Comparison of ENCODE assay signal across 16 cellular contexts in genomic region chr6:36834576-36835293, GRCh38. TPM values are rescaled to one million over a fixed set of nuclear protein-coding genes. Genes with fewer than 3 reads are reported as not detected.
DNase-seq lines count a peak whose midpoint lies in the region; ATAC-seq and TF ChIP-seq lines count a peak whose summit lies in the region.
"Had no signal": no experiment of that assay in that cellular context is flagged by ENCODE, and none has a peak within 500 bp of the region (broad histone marks: within the 10 kb centered on the region; RNA-seq: fewer than 3 reads in every experiment).

No MANE protein-coding gene starts in this region.

- DNase-seq in IMR-90 (no peak), NCI-H526 treated with DMSO at 0.1 percent for 48 hours (lab: John Stamatoyannopoulos, UW) (peak; percentile 75), left cardiac atrium (no peak), neuronal stem cell (ENCODE audit: low spot score) (no peak), coronary artery (ENCODE audit: low spot score) (no peak)
- no peak for DNase-seq in natural killer cell treated with Interleukin-12 subunit alpha and Interleukin-12 subunit beta and Interleukin-15 and Interleukin-18, amount 100 ng/mL, for 72 hours (ENCODE audit: low spot score)
- DNase-seq: activated CD4-positive, alpha-beta T cell treated with anti-CD3 and anti-CD28 coated beads for 1 hour; activated naive CD8-positive, alpha-beta T cell treated with anti-CD3 and anti-CD28 coated beads, Interleukin-2, amount 10 ng/mL, durations not matched to agents 7 days and 5 days; activated T-cell treated with anti-CD3 and anti-CD28 coated beads for 4 hours; kidney glomerular epithelial cell; NCI-H226; stimulated activated CD4-positive, alpha-beta T cell treated with anti-CD3 and anti-CD28 coated beads, Interleukin-1b, Interleukin-23, amount 100 ng/mL, for 48 hours had no signal

- ATAC-seq in IMR-90 (ENCODE audit: low read depth) (0 out of 2 replicates have a peak, but pooled peaks have one; percentile 28), left cardiac atrium (peak; percentile 25 to 56), GM21390 (IDR thresholded peaks at IDR 0.05; ENCODE audit: unreplicated experiment) (no peak)
- no peak for ATAC-seq in natural killer cell treated with Interleukin-12 subunit alpha and Interleukin-12 subunit beta and Interleukin-15 and Interleukin-18, amount 100 ng/mL, for 72 hours
- ATAC-seq: gastroesophageal sphincter, Panc1 had no signal

- H3K4me1 ChIP-seq in IMR-90 (ENCODE audit: control insufficient read depth, insufficient read depth, low read length) (peaks cover 2% of the 10 kb centered on the region; the same call in 1 of the 2 replicates), neuronal stem cell (ENCODE audit: control insufficient read depth in 2 of 2, insufficient read depth in 1 of 2, low read depth in 1 of 2, low read length in 2 of 2) (peaks cover 6 to 10% of the 10 kb centered on the region in 2 donors)

- H3K56ac ChIP-seq in IMR-90 (ENCODE audit: extremely low read depth, insufficient read depth, low read length), result no peak overlapping the region

- no peak overlapping the region for H2BK20ac ChIP-seq in IMR-90 (ENCODE audit: low read depth, low read length)

- H3K27me3 ChIP-seq in IMR-90 (ENCODE audit: control insufficient read depth, insufficient read depth, low read length), result peaks cover 50% of the 10 kb centered on the region
- peaks cover 12 to 43% (median 38%) of the 10 kb centered on the region in 3 experiments for H3K27me3 ChIP-seq in neuronal stem cell (ENCODE audit: control insufficient read depth in 3 of 3, insufficient read depth in 3 of 3, low read depth in 1 of 3, low read length in 3 of 3)

- H3K4me2 ChIP-seq in IMR-90 (ENCODE audit: low read depth, low read length) (no peak overlapping the region), neuronal stem cell (ENCODE audit: insufficient read depth, low read length, poor library complexity, severe bottlenecking) (no peak overlapping the region)

- H2BK15ac ChIP-seq in IMR-90 (ENCODE audit: low read depth, low read length) (no peak overlapping the region), neuronal stem cell (ENCODE audit: low read length) (no peak overlapping the region)

- no peak overlapping the region for H3K4me3 Mint-ChIP-seq in natural killer cell treated with Interleukin-12 subunit alpha and Interleukin-12 subunit beta and Interleukin-15 and Interleukin-18, amount 100 ng/mL, for 72 hours
- H3K4me3 Mint-ChIP-seq: activated naive CD8-positive, alpha-beta T cell treated with anti-CD3 and anti-CD28 coated beads, Interleukin-2, amount 10 ng/mL, durations not matched to agents 7 days and 5 days had no signal

- H4K20me1 ChIP-seq in IMR-90 (ENCODE audit: insufficient read depth, low read length), result no peaks in the 10 kb centered on the region

- H2AK5ac ChIP-seq in IMR-90 (ENCODE audit: low read depth, low read length) (no peak overlapping the region), neuronal stem cell (ENCODE audit: low read depth, low read length) (no peak overlapping the region)

- H3K9me1 ChIP-seq in IMR-90 (ENCODE audit: insufficient read depth, low read length), result no peaks in the 10 kb centered on the region

- no TSS peak for BruUV-seq in IMR-90 (replicated peaks; lab: Mats Ljungman, UMichigan)

- H3K4ac ChIP-seq in IMR-90 (ENCODE audit: low read depth, low read length) (no peak overlapping the region), neuronal stem cell (ENCODE audit: low read length) (no peak overlapping the region)

- peaks cover 4 to 11% of the 10 kb centered on the region in 2 donors for H3K4me1 Mint-ChIP-seq in natural killer cell treated with Interleukin-12 subunit alpha and Interleukin-12 subunit beta and Interleukin-15 and Interleukin-18, amount 100 ng/mL, for 72 hours (ENCODE audit: low read depth in 2 of 2)

- H2BK5ac ChIP-seq in IMR-90 (ENCODE audit: low read depth, low read length, poor library complexity, severe bottlenecking), result no peak overlapping the region
- H2BK5ac ChIP-seq in neuronal stem cell (ENCODE audit: low read length), result no peak overlapping the region

- H2AK9ac ChIP-seq in IMR-90 (replicated peaks; ENCODE audit: low read depth, low read length, poor library complexity), result no peak overlapping the region

- H4K8ac ChIP-seq in IMR-90 (ENCODE audit: low read depth in 2 of 2, low read length in 2 of 2) (no peak overlapping the region), neuronal stem cell (ENCODE audit: low read depth, low read length) (no peak overlapping the region)

- dilution Hi-C loops in IMR-90 (cut with HindIII; ENCODE audit: low sequenced_read_pairs, unreplicated experiment), result no loop called here

- no peak overlapping the region for H3K27ac ChIP-seq in IMR-90 (ENCODE audit: insufficient read depth, low read length)
- H3K27ac ChIP-seq in neuronal stem cell (replicated peaks; ENCODE audit: low read length), result no peak overlapping the region
- H3K27ac ChIP-seq in coronary artery, result no peak overlapping the region
- H3K27ac ChIP-seq: C4-2B, gastroesophageal sphincter had no signal

- no peaks in the 10 kb centered on the region for H3K36me3 Mint-ChIP-seq in natural killer cell treated with Interleukin-12 subunit alpha and Interleukin-12 subunit beta and Interleukin-15 and Interleukin-18, amount 100 ng/mL, for 72 hours
- H3K36me3 Mint-ChIP-seq: activated naive CD8-positive, alpha-beta T cell treated with anti-CD3 and anti-CD28 coated beads, Interleukin-2, amount 10 ng/mL, durations not matched to agents 7 days and 5 days had no signal

- H3K14ac ChIP-seq in IMR-90 (replicated peaks; ENCODE audit: low read depth, low read length) (no peak overlapping the region), neuronal stem cell (ENCODE audit: low read length) (no peak overlapping the region)

- no peak overlapping the region for H3K18ac ChIP-seq in IMR-90 (ENCODE audit: low read depth, low read length)
- no peak overlapping the region for H3K18ac ChIP-seq in neuronal stem cell (ENCODE audit: low read length)

- H3K9ac ChIP-seq in IMR-90 (ENCODE audit: low read depth, low read length) (no peak overlapping the region), neuronal stem cell (ENCODE audit: low read depth, low read length, poor library complexity) (no peak overlapping the region)

- no peak overlapping the region for H4K5ac ChIP-seq in IMR-90 (ENCODE audit: low read depth, low read length)

- CTCF ChIA-PET in IMR-90 (lab: Yijun Ruan, JAX), result interaction anchor here (0.6 kb wide), 1 partner anchor 27 kb away, joined by 4 read pairs; no protein-coding TSS in a partner anchor

- no peak overlapping the region for H3K23ac ChIP-seq in IMR-90 (ENCODE audit: low read depth, low read length)
- no peak overlapping the region for H3K23ac ChIP-seq in neuronal stem cell (ENCODE audit: low read depth, low read length, poor library complexity)

- intact Hi-C loops in IMR-90 (cut with micrococcal nuclease) (loop anchor here (5.0 kb wide), 1 partner anchor 42 kb away; no protein-coding TSS in a partner anchor), left cardiac atrium (cut with DNase I) (loop anchor here in 1 of 2 donors (10.0 kb wide), 1 partner anchor 60 kb away; no protein-coding TSS in a partner anchor)

- peaks cover 20 to 24% of the 10 kb centered on the region in 2 donors for H3K27me3 Mint-ChIP-seq in natural killer cell treated with Interleukin-12 subunit alpha and Interleukin-12 subunit beta and Interleukin-15 and Interleukin-18, amount 100 ng/mL, for 72 hours

- H3K9me3 Mint-ChIP-seq in natural killer cell treated with Interleukin-12 subunit alpha and Interleukin-12 subunit beta and Interleukin-15 and Interleukin-18, amount 100 ng/mL, for 72 hours, result no peaks in the 10 kb centered on the region
- H3K9me3 Mint-ChIP-seq: activated naive CD8-positive, alpha-beta T cell treated with anti-CD3 and anti-CD28 coated beads, Interleukin-2, amount 10 ng/mL, durations not matched to agents 7 days and 5 days had no signal

- TF ChIP-seq POLR2A in IMR-90 (IDR thresholded peaks at IDR 0.05; ENCODE audit: low read depth, low read length), result no peak

- H3K79me1 ChIP-seq in IMR-90 (ENCODE audit: low read depth in 1 of 2, low read length in 2 of 2) (no peaks in the 10 kb centered on the region), neuronal stem cell (ENCODE audit: low read depth, low read length) (no peaks in the 10 kb centered on the region)

- H4K91ac ChIP-seq in IMR-90 (ENCODE audit: insufficient read depth, low read depth, low read length) (no peak overlapping the region), neuronal stem cell (ENCODE audit: low read depth, low read length, poor library complexity) (no peak overlapping the region)

- H3K4me3 ChIP-seq in IMR-90 (ENCODE audit: insufficient read depth, low read depth, low read length), result no peak overlapping the region
- H3K4me3 ChIP-seq in neuronal stem cell (ENCODE audit: low read length in 2 of 2), result no peak overlapping the region
- no peak overlapping the region for H3K4me3 ChIP-seq in coronary artery
- H3K4me3 ChIP-seq: gastroesophageal sphincter had no signal

- WGBS in IMR-90 (ENCODE audit: extremely low coverage in 2 of 2, insufficient read length in 1 of 2), 2 experiments, result 14% methylated on average over 1 of the region's 15 CpGs; no CpG with 5 or more reads in 1 of the 2 experiments
- no CpG with 5 or more reads among the region's 15 CpGs for WGBS in neuronal stem cell (ENCODE audit: extremely low coverage in 2 of 2, insufficient read length in 2 of 2, insufficient replicate concordance in 1 of 2), 2 donors

- no peak for TF ChIP-seq RAD21 in IMR-90 (IDR thresholded peaks at IDR 0.05; ENCODE audit: low read length)

- in situ Hi-C loops in IMR-90 (cut with MboI; ENCODE audit: low sequenced_read_pairs), result no loop called here

- H2BK12ac ChIP-seq in neuronal stem cell (ENCODE audit: low read length), result no peak overlapping the region

- no peak overlapping the region for H2BK120ac ChIP-seq in IMR-90 (ENCODE audit: low read depth, low read length)
- no peak overlapping the region for H2BK120ac ChIP-seq in neuronal stem cell (ENCODE audit: low read depth, low read length)

- H2AFZ ChIP-seq in IMR-90 (replicated peaks; ENCODE audit: low read length, poor library complexity) (peak overlapping the region; percentile 39), neuronal stem cell (ENCODE audit: low read length) (peak overlapping the region; percentile 24)

- H3K9me3 ChIP-seq in IMR-90 (ENCODE audit: control insufficient read depth, insufficient read depth, low read length) (no peaks in the 10 kb centered on the region), neuronal stem cell (replicated peaks in 1 of 2; ENCODE audit: control insufficient read depth in 2 of 2, insufficient read depth in 1 of 2, low read depth in 1 of 2, low read length in 2 of 2) (peaks cover 0 to 3% of the 10 kb centered on the region in 2 donors)
- H3K9me3 ChIP-seq: gastroesophageal sphincter had no signal

- TF ChIP-seq CTCF in IMR-90 (conservative IDR thresholded peaks at IDR 0.05; ENCODE audit: low read depth, low read length) (no peak), coronary artery (IDR thresholded peaks at IDR 0.05) (no peak)

- H3K36me3 ChIP-seq in IMR-90 (ENCODE audit: control insufficient read depth, insufficient read depth, low read length), result no peaks in the 10 kb centered on the region
- H3K36me3 ChIP-seq in neuronal stem cell (replicated peaks in 1 of 2; ENCODE audit: control insufficient read depth in 2 of 2, insufficient read depth in 2 of 2, low read length in 2 of 2), result no peaks in the 10 kb centered on the region
- H3K36me3 ChIP-seq: gastroesophageal sphincter had no signal

- POLR2A ChIA-PET in IMR-90 (lab: Charles Lee; ENCODE audit: unreplicated experiment), result interaction anchor here (0.5 kb wide), 1 partner anchor 40 kb away, joined by 3 read pairs; the partner anchor contains the start of gene PPIL1

- H3K27ac Mint-ChIP-seq in natural killer cell treated with Interleukin-12 subunit alpha and Interleukin-12 subunit beta and Interleukin-15 and Interleukin-18, amount 100 ng/mL, for 72 hours, result no peak overlapping the region
- H3K27ac Mint-ChIP-seq: activated naive CD8-positive, alpha-beta T cell treated with anti-CD3 and anti-CD28 coated beads, Interleukin-2, amount 10 ng/mL, durations not matched to agents 7 days and 5 days had no signal

RNA-seq across cellular contexts. Expression of gene CPNE5, which starts 4.5 kb away (rescaled TPM):
- total RNA-seq in IMR-90 (2012; rRNA removed) (not detected in 2 replicates), left cardiac atrium (10 to 100 TPM; 14.7 to 63.5 TPM)
- 0.07 and 0.10 TPM in 2 replicates for polyA plus RNA-seq in IMR-90 (2012; rRNA removed)
- polyA plus RNA-seq in IMR-90 (2012; cell fraction: cytosol; rRNA removed), result 0.03 and 0.05 TPM in 2 replicates
- 0.10 and 0.36 TPM in 2 replicates for polyA plus RNA-seq in IMR-90 (2012; cell fraction: nucleus; rRNA removed; ENCODE audit: low replicate concordance)
- polyA plus RNA-seq in neuronal stem cell (2013, experiment 1 of 2), result 1.1 TPM
- polyA plus RNA-seq in neuronal stem cell (2013, experiment 2 of 2), result 1.3 TPM
- 1 to 10 TPM; 2.9 to 4.0 TPM for total RNA-seq in natural killer cell treated with Interleukin-12 subunit alpha and Interleukin-12 subunit beta and Interleukin-15 and Interleukin-18, amount 100 ng/mL, for 72 hours

RNA-seq across cellular contexts. Expression of gene PPIL1, which starts 39.9 kb away (rescaled TPM):
- total RNA-seq in IMR-90 (2012; rRNA removed), result 50.5 and 58.4 TPM in 2 replicates
- 25.9 and 28.4 TPM in 2 replicates for polyA plus RNA-seq in IMR-90 (2012; rRNA removed)
- 14.4 and 17.5 TPM in 2 replicates for polyA plus RNA-seq in IMR-90 (2012; cell fraction: cytosol; rRNA removed)
- 2.7 and 7.9 TPM in 2 replicates for polyA plus RNA-seq in IMR-90 (2012; cell fraction: nucleus; rRNA removed; ENCODE audit: low replicate concordance)
- 10 to 100 TPM; 52.4 to 56.3 TPM for total RNA-seq in left cardiac atrium
- polyA plus RNA-seq in neuronal stem cell (2013, experiment 1 of 2), result 66.5 TPM
- 66.9 TPM for polyA plus RNA-seq in neuronal stem cell (2013, experiment 2 of 2)
- 10 to 100 TPM; 30.3 to 40.8 TPM for total RNA-seq in natural killer cell treated with Interleukin-12 subunit alpha and Interleukin-12 subunit beta and Interleukin-15 and Interleukin-18, amount 100 ng/mL, for 72 hours

RNA-seq across cellular contexts. Expression of gene C6orf89, which starts 51.0 kb away (rescaled TPM):
- total RNA-seq in IMR-90 (2012; rRNA removed), result 39.2 and 52.3 TPM in 2 replicates
- polyA plus RNA-seq in IMR-90 (2012; rRNA removed), result 26.8 and 30.8 TPM in 2 replicates
- polyA plus RNA-seq in IMR-90 (2012; cell fraction: cytosol; rRNA removed), result 11.4 and 11.6 TPM in 2 replicates
- polyA plus RNA-seq in IMR-90 (2012; cell fraction: nucleus; rRNA removed; ENCODE audit: low replicate concordance), result 11.0 and 26.3 TPM in 2 replicates
- total RNA-seq in left cardiac atrium, result 10 to 100 TPM; 62.9 to 74.1 TPM
- polyA plus RNA-seq in neuronal stem cell (2013, experiment 1 of 2), result 14.6 TPM
- polyA plus RNA-seq in neuronal stem cell (2013, experiment 2 of 2), result 14.4 TPM
- total RNA-seq in natural killer cell treated with Interleukin-12 subunit alpha and Interleukin-12 subunit beta and Interleukin-15 and Interleukin-18, amount 100 ng/mL, for 72 hours, result 10 to 100 TPM; 40.4 to 44.4 TPM

Comparison
In these comparisons a context has a peak if more than half of its experiments do, and no peak if none do; other contexts are left out.
1. ATAC-seq: peak in IMR-90 (single experiment) and left cardiac atrium (2 of 2); none in natural killer cell treated with Interleukin-12 subunit alpha and Interleukin-12 subunit beta and Interleukin-15 and Interleukin-18, amount 100 ng/mL, for 72 hours (0 of 2) and GM21390 (single experiment).